1 cellular context compared by ENCODE assay signal in the genomic region with DNA sequence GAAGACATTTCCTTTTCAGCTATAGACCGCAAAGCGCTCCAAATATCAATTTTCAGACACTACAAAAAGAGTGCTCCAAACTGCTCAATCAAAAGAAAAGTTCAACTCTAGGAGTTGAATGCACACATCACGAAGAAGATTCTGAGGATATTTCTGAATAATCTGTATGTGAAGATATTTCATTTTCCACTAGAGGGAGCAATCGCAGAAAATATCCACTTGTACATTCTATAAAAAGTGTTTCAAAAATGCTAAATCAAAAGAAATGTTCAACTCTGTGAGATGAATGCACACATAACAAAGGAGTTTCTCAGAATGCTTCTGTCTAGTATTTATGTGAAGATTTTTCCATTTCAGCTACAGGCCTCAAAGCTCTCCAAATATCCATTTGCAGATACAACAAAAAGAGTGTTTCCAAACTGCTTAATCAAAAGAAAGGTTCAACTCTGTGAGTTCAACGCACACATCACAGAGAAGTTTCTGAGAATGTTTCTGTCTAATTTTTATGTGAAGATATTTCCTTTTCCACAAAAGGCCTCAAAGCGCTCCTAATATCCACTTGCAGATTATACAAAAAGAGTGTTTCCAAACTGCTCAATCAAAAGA.
TF ChIP-seq lines count a peak whose summit lies in the region.

No MANE protein-coding gene starts in this region.

TF ChIP-seq in HCT116, 20 proteins besides CTCF, POLR2A, EP300 and RAD21 (continued from another document):
- TF ChIP-seq TCF7L2 (IDR thresholded peaks at IDR 0.05; ENCODE audit: borderline replicate concordance, extremely low read depth, insufficient read depth, insufficient read length), result no peak
- no peak for TF ChIP-seq JUND (IDR thresholded peaks at IDR 0.05)
- no peak for TF ChIP-seq CEBPB (IDR thresholded peaks at IDR 0.05; ENCODE audit: low read depth)
- TF ChIP-seq SRF (IDR thresholded peaks at IDR 0.05; ENCODE audit: low read depth), result no peak
- TF ChIP-seq EZH2phosphoT487 (IDR thresholded peaks at IDR 0.05; ENCODE audit: borderline replicate concordance), result no peak
- no peak for TF ChIP-seq ZFX (IDR thresholded peaks at IDR 0.05)
- no peak for TF ChIP-seq ELF1 (IDR thresholded peaks at IDR 0.05; ENCODE audit: borderline replicate concordance, low read depth)
- no peak for TF ChIP-seq YY1 (IDR thresholded peaks at IDR 0.05; ENCODE audit: extremely low read depth, insufficient replicate concordance, low read depth, low read length)
- TF ChIP-seq, protein P1, sequence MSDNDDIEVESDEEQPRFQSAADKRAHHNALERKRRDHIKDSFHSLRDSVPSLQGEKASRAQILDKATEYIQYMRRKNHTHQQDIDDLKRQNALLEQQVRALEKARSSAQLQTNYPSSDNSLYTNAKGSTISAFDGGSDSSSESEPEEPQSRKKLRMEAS (IDR thresholded peaks at IDR 0.05), result no peak
- TF ChIP-seq POLR2AphosphoS5 (IDR thresholded peaks at IDR 0.05; ENCODE audit: low read depth, low read length), result no peak
- TF ChIP-seq, protein P2, sequence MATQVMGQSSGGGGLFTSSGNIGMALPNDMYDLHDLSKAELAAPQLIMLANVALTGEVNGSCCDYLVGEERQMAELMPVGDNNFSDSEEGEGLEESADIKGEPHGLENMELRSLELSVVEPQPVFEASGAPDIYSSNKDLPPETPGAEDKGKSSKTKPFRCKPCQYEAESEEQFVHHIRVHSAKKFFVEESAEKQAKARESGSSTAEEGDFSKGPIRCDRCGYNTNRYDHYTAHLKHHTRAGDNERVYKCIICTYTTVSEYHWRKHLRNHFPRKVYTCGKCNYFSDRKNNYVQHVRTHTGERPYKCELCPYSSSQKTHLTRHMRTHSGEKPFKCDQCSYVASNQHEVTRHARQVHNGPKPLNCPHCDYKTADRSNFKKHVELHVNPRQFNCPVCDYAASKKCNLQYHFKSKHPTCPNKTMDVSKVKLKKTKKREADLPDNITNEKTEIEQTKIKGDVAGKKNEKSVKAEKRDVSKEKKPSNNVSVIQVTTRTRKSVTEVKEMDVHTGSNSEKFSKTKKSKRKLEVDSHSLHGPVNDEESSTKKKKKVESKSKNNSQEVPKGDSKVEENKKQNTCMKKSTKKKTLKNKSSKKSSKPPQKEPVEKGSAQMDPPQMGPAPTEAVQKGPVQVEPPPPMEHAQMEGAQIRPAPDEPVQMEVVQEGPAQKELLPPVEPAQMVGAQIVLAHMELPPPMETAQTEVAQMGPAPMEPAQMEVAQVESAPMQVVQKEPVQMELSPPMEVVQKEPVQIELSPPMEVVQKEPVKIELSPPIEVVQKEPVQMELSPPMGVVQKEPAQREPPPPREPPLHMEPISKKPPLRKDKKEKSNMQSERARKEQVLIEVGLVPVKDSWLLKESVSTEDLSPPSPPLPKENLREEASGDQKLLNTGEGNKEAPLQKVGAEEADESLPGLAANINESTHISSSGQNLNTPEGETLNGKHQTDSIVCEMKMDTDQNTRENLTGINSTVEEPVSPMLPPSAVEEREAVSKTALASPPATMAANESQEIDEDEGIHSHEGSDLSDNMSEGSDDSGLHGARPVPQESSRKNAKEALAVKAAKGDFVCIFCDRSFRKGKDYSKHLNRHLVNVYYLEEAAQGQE (IDR thresholded peaks at IDR 0.05; ENCODE audit: low read depth), result no peak
- no peak for TF ChIP-seq ZNF274 (IDR thresholded peaks at IDR 0.05; ENCODE audit: low read depth, low read length)
- TF ChIP-seq EZH2 (IDR thresholded peaks at IDR 0.05), result no peak
- TF ChIP-seq SP1 (IDR thresholded peaks at IDR 0.05; ENCODE audit: low read depth), result no peak
TF ChIP-seq in HCT116: peak in this region for 0.
